ENCODE assay signal across 1 cellular context in genomic region chr17:48228720-48229119, GRCh38.
TF ChIP-seq lines count a peak whose summit lies in the region.

No MANE protein-coding gene starts in this region.

TF ChIP-seq in H1, 55 proteins besides CTCF, POLR2A, EP300 and RAD21 (continued from another document):
- no peak for TF ChIP-seq CHD7 (IDR thresholded peaks at IDR 0.05; ENCODE audit: insufficient replicate concordance, low read length)
- no peak for TF ChIP-seq CTBP2 (IDR thresholded peaks at IDR 0.05; ENCODE audit: borderline replicate concordance, insufficient read depth, insufficient read length, low read length)
- TF ChIP-seq BACH1 (IDR thresholded peaks at IDR 0.05; ENCODE audit: low read length): no peak
TF ChIP-seq in H1: peak in this region for 0.
